Comparison of ENCODE assay signal across 15 cellular contexts in genomic region chr17:68595986-68596385, GRCh38. TPM values are rescaled to one million over a fixed set of nuclear protein-coding genes. Genes with fewer than 3 reads are reported as not detected.
"Had no signal": no experiment of that assay in that cellular context is flagged by ENCODE, and none has a peak within 500 bp of the region (broad histone marks: within the 10 kb centered on the region; RNA-seq: fewer than 3 reads in every experiment).

No MANE protein-coding gene starts in this region.

- H3K9me3 ChIP-seq: SK-N-SH, transverse colon had no signal

- H3K4me3 ChIP-seq: transverse colon had no signal

- H3K36me3 ChIP-seq: transverse colon had no signal

- H3K9ac ChIP-seq: SK-N-SH had no signal

- H3K4me3 Mint-ChIP-seq: activated naive CD4-positive, alpha-beta T cell treated with anti-CD3 and anti-CD28 coated beads for 36 hours; activated T-helper 17 cell treated with anti-CD3 and anti-CD28 coated beads, Interleukin-2, amount 50 U/mL, for 72 hours; central memory CD8-positive, alpha-beta T cell; effector memory CD8-positive, alpha-beta T cell; nephron progenitor cell; stimulated activated naive CD8-positive, alpha-beta T cell treated with anti-CD3 and anti-CD28 coated beads, Interleukin-15, Interleukin-2, amounts not matched to agents 100 ng/mL and 50 ng/mL, for 24 hours had no signal

- H3K27ac Mint-ChIP-seq: activated naive CD4-positive, alpha-beta T cell treated with anti-CD3 and anti-CD28 coated beads for 36 hours; activated T-helper 17 cell treated with anti-CD3 and anti-CD28 coated beads, Interleukin-2, amount 50 U/mL, for 72 hours; effector memory CD8-positive, alpha-beta T cell; nephron progenitor cell; stimulated activated naive CD8-positive, alpha-beta T cell treated with anti-CD3 and anti-CD28 coated beads, Interleukin-15, Interleukin-2, amounts not matched to agents 100 ng/mL and 50 ng/mL, for 24 hours had no signal

- ATAC-seq: activated T-helper 17 cell treated with anti-CD3 and anti-CD28 coated beads, Interleukin-2, amount 50 U/mL, for 72 hours; effector memory CD8-positive, alpha-beta T cell had no signal

- H3K9me3 Mint-ChIP-seq: activated naive CD4-positive, alpha-beta T cell treated with anti-CD3 and anti-CD28 coated beads for 36 hours; activated T-helper 17 cell treated with anti-CD3 and anti-CD28 coated beads, Interleukin-2, amount 50 U/mL, for 72 hours; central memory CD8-positive, alpha-beta T cell; effector memory CD8-positive, alpha-beta T cell; stimulated activated naive CD8-positive, alpha-beta T cell treated with anti-CD3 and anti-CD28 coated beads, Interleukin-15, Interleukin-2, amounts not matched to agents 100 ng/mL and 50 ng/mL, for 24 hours had no signal

- H3K4me2 ChIP-seq: SK-N-SH had no signal

- H3K27ac ChIP-seq: transverse colon had no signal

- DNase-seq: activated CD4-positive, alpha-beta T cell treated with anti-CD3 and anti-CD28 coated beads for 48 hours; activated CD8-positive, alpha-beta memory T cell treated with anti-CD3 and anti-CD28 coated beads for 24 hours; activated naive CD4-positive, alpha-beta T cell treated with anti-CD3 and anti-CD28 coated beads for 36 hours; effector memory CD8-positive, alpha-beta T cell; hypothalamus; nephron progenitor cell; SK-N-SH; stimulated activated CD4-positive, alpha-beta T cell treated with anti-CD3 and anti-CD28 coated beads, Interleukin-4, amount 100 ng/mL, for 24 hours; transverse colon had no signal

RNA-seq across cellular contexts. Expression of gene FAM20A, which starts 5.2 kb away (rescaled TPM):
- total RNA-seq: activated naive CD4-positive, alpha-beta T cell treated with anti-CD3 and anti-CD28 coated beads for 36 hours; activated T-helper 17 cell treated with anti-CD3 and anti-CD28 coated beads, Interleukin-2, amount 50 U/mL, for 72 hours; epithelial cell of proximal tubule; glomerular endothelial cell; T-helper 1 cell treated with Interleukin-12 subunit alpha and Interleukin-12 subunit beta and Interleukin-4 antibody, amounts not matched to agents 30 ng/mL and 1 ng/mL, for 36 hours had no signal
